Comparison of ENCODE assay signal across 28 cellular contexts in the genomic region with DNA sequence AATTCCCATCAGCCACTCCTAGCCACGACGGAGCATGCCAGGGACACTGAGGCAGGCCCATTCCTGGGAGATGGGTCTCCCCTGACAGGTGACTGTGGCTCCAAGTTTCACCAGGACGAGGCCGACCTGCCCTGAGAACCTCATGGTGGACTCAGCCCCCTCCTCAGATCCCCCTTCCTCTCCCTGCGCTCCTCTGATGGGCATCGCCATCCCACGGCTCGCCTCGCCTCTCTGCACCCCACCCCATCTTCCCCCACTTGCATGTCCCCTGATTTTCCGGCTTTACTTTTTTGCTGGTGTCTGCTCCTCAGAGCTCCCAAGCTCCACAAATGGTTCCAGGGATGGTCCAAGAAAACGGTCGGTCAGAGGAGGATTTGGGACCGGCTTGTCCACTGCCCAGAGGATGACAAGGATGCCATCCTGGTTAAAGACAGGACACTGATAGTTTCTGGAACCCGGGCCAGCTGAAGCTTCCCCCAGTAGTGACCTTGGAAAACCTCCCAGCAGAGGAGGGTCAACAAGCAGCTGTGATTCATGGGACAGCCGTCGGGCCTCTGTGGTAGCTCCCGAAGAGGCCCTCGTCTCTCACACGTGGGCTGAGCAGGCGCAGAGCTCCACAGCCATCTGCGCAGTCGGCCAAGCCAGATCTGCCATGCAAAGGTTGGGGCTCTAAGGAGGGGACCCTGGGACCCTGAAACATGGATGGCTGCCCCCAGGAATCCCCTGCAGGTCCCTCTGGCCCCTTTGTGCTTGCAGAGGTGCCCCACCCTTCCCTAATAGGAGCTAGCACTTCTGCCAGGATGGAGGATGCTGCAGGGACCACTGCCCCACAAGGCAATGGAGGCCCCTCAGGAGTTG.
"Had no signal": no experiment of that assay in that cellular context is flagged by ENCODE, and none has a peak within 500 bp of the region (broad histone marks: within the 10 kb centered on the region; RNA-seq: fewer than 3 reads in every experiment).

No MANE protein-coding gene starts in this region.

- H3K79me2 ChIP-seq: hepatocyte had no signal

- H3K36me3 Mint-ChIP-seq: memory B cell; natural killer cell; stimulated activated memory B cell treated with anti-CD40 and anti-IgM and Interleukin-4, amounts not matched to agents 10 μg/mL and 1 μg/mL and 100 μg/mL, for 72 hours; type B pancreatic cell had no signal

- H3K36me3 ChIP-seq: gastroesophageal sphincter, heart left ventricle, left ventricle myocardium inferior, lower lobe of right lung, ovary, spleen, tibial artery had no signal

- H2AFZ ChIP-seq: hepatocyte had no signal

- H3K4me3 ChIP-seq: gastroesophageal sphincter, heart left ventricle, hepatocyte, left ventricle myocardium inferior, lower lobe of right lung, ovary, psoas muscle, skin epidermis, spleen, testis, tibial artery had no signal

- DNase-seq: cerebellar nuclear complex; effector CD8-positive, alpha-beta T cell; endodermal cell; foreskin keratinocyte; heart left ventricle; kidney glomerular epithelial cell; left colon; left ventricle myocardium inferior; lower lobe of right lung; natural killer cell; ovary; psoas muscle; right cardiac atrium; spleen; stimulated activated CD4-positive, alpha-beta T cell treated with anti-CD3 and anti-CD28 coated beads, Interleukin-4, amount 100 ng/mL, for 4 hours; stimulated activated naive CD8-positive, alpha-beta T cell treated with anti-CD3 and anti-CD28 coated beads, Interleukin-15, Interleukin-2, amounts not matched to agents 100 U/mL and 50 U/mL, for 24 hours; substantia nigra; testis; tibial artery had no signal

- H3K27ac ChIP-seq: epithelial cell of prostate, foreskin keratinocyte, gastroesophageal sphincter, heart left ventricle, hepatocyte, left ventricle myocardium inferior, lower lobe of right lung, ovary, psoas muscle, skin epidermis, spleen, testis, tibial artery had no signal

- FAIRE-seq: islet of Langerhans had no signal

- H3K27me3 ChIP-seq: ovary, testis had no signal

- H3K4me2 ChIP-seq: hepatocyte had no signal

- H3K27ac Mint-ChIP-seq: endodermal cell; memory B cell; natural killer cell; stimulated activated memory B cell treated with anti-CD40 and anti-IgM and Interleukin-4, amounts not matched to agents 10 μg/mL and 1 μg/mL and 100 μg/mL, for 72 hours; type B pancreatic cell had no signal

- ATAC-seq: esophagus mucosa; foreskin keratinocyte; gastroesophageal sphincter; heart left ventricle; left colon; lower lobe of right lung; natural killer cell; psoas muscle; right cardiac atrium; stimulated activated memory B cell treated with anti-CD40 and anti-IgM and Interleukin-4, amounts not matched to agents 10 μg/mL and 1 μg/mL and 100 μg/mL, for 72 hours; stimulated activated naive CD8-positive, alpha-beta T cell treated with anti-CD3 and anti-CD28 coated beads, Interleukin-15, Interleukin-2, amounts not matched to agents 100 U/mL and 50 U/mL, for 24 hours had no signal

- H3K4me1 ChIP-seq: foreskin keratinocyte, gastroesophageal sphincter, heart left ventricle, left ventricle myocardium inferior, lower lobe of right lung, psoas muscle, testis, tibial artery had no signal

- H3K9me3 ChIP-seq: lower lobe of right lung, ovary, psoas muscle, testis, tibial artery had no signal

- H3K4me1 Mint-ChIP-seq: endodermal cell; natural killer cell; stimulated activated memory B cell treated with anti-CD40 and anti-IgM and Interleukin-4, amounts not matched to agents 10 μg/mL and 1 μg/mL and 100 μg/mL, for 72 hours had no signal

- H3K9me3 Mint-ChIP-seq: type B pancreatic cell had no signal

- H3K4me3 Mint-ChIP-seq: endodermal cell; memory B cell; natural killer cell; stimulated activated memory B cell treated with anti-CD40 and anti-IgM and Interleukin-4, amounts not matched to agents 10 μg/mL and 1 μg/mL and 100 μg/mL, for 72 hours; type B pancreatic cell had no signal
